Comparison of ENCODE assay signal across 10 cellular contexts in genomic region chr10:130016095-130016494, GRCh38. TPM values are rescaled to one million over a fixed set of nuclear protein-coding genes. Genes with fewer than 3 reads are reported as not detected.
"Had no signal": no experiment of that assay in that cellular context is flagged by ENCODE, and none has a peak within 500 bp of the region (broad histone marks: within the 10 kb centered on the region; RNA-seq: fewer than 3 reads in every experiment).

No MANE protein-coding gene starts in this region.

- H3K27ac ChIP-seq: HL-60, KMS-11 had no signal

- ATAC-seq: HepG2, K562 had no signal

- H3K4me3 ChIP-seq: K562 had no signal

- DNase-seq: IMR-90, KBM-7, KG1 had no signal

RNA-seq across cellular contexts. Expression of gene EBF3, which starts 52.0 kb away (rescaled TPM):
- total RNA-seq: HepG2, HT-29, HT1080, K562 had no signal
- polyA plus RNA-seq: HepG2, IgD-negative memory B cell, K562 had no signal
